ENCODE assay signal across 1 cellular context in the genomic region with DNA sequence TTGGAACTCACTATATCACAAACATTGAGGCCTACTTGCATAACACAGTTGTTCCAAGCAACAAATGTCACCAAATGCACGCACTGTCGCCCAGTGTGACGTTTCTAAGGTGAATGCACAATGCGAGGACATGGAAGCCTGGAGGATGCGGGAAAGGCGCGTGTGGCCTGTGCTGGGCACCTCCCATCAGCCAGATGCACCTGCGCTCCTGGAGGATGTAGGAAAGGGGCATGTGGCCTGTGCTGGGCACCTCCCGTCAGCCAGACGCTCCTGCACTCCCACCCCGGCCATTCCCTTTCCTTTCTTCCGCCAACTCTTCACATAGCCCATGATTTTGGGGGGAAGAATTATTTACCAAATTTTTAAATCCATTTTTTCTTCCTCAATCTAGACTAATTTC.
TF ChIP-seq lines count a peak whose summit lies in the region.

No MANE protein-coding gene starts in this region.

TF ChIP-seq in H1, 55 proteins besides CTCF, POLR2A, EP300 and RAD21 (continued from another document):
- TF ChIP-seq, protein P1, sequence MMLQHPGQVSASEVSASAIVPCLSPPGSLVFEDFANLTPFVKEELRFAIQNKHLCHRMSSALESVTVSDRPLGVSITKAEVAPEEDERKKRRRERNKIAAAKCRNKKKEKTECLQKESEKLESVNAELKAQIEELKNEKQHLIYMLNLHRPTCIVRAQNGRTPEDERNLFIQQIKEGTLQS (IDR thresholded peaks at IDR 0.05; ENCODE audit: insufficient read depth, low read depth, low read length): no peak
- no peak for TF ChIP-seq ASH2L (IDR thresholded peaks at IDR 0.05; ENCODE audit: low read length)
- no peak for TF ChIP-seq CTBP2 (IDR thresholded peaks at IDR 0.05; ENCODE audit: borderline replicate concordance, insufficient read depth, insufficient read length, low read length)
- TF ChIP-seq SUZ12 (IDR thresholded peaks at IDR 0.05; ENCODE audit: low read length): no peak
- no peak for TF ChIP-seq GTF2F1 (IDR thresholded peaks at IDR 0.05; ENCODE audit: borderline replicate concordance, low read depth, low read length)
- TF ChIP-seq POLR2AphosphoS5 (IDR thresholded peaks at IDR 0.05; ENCODE audit: low read depth, low read length): no peak
- TF ChIP-seq, protein P2, sequence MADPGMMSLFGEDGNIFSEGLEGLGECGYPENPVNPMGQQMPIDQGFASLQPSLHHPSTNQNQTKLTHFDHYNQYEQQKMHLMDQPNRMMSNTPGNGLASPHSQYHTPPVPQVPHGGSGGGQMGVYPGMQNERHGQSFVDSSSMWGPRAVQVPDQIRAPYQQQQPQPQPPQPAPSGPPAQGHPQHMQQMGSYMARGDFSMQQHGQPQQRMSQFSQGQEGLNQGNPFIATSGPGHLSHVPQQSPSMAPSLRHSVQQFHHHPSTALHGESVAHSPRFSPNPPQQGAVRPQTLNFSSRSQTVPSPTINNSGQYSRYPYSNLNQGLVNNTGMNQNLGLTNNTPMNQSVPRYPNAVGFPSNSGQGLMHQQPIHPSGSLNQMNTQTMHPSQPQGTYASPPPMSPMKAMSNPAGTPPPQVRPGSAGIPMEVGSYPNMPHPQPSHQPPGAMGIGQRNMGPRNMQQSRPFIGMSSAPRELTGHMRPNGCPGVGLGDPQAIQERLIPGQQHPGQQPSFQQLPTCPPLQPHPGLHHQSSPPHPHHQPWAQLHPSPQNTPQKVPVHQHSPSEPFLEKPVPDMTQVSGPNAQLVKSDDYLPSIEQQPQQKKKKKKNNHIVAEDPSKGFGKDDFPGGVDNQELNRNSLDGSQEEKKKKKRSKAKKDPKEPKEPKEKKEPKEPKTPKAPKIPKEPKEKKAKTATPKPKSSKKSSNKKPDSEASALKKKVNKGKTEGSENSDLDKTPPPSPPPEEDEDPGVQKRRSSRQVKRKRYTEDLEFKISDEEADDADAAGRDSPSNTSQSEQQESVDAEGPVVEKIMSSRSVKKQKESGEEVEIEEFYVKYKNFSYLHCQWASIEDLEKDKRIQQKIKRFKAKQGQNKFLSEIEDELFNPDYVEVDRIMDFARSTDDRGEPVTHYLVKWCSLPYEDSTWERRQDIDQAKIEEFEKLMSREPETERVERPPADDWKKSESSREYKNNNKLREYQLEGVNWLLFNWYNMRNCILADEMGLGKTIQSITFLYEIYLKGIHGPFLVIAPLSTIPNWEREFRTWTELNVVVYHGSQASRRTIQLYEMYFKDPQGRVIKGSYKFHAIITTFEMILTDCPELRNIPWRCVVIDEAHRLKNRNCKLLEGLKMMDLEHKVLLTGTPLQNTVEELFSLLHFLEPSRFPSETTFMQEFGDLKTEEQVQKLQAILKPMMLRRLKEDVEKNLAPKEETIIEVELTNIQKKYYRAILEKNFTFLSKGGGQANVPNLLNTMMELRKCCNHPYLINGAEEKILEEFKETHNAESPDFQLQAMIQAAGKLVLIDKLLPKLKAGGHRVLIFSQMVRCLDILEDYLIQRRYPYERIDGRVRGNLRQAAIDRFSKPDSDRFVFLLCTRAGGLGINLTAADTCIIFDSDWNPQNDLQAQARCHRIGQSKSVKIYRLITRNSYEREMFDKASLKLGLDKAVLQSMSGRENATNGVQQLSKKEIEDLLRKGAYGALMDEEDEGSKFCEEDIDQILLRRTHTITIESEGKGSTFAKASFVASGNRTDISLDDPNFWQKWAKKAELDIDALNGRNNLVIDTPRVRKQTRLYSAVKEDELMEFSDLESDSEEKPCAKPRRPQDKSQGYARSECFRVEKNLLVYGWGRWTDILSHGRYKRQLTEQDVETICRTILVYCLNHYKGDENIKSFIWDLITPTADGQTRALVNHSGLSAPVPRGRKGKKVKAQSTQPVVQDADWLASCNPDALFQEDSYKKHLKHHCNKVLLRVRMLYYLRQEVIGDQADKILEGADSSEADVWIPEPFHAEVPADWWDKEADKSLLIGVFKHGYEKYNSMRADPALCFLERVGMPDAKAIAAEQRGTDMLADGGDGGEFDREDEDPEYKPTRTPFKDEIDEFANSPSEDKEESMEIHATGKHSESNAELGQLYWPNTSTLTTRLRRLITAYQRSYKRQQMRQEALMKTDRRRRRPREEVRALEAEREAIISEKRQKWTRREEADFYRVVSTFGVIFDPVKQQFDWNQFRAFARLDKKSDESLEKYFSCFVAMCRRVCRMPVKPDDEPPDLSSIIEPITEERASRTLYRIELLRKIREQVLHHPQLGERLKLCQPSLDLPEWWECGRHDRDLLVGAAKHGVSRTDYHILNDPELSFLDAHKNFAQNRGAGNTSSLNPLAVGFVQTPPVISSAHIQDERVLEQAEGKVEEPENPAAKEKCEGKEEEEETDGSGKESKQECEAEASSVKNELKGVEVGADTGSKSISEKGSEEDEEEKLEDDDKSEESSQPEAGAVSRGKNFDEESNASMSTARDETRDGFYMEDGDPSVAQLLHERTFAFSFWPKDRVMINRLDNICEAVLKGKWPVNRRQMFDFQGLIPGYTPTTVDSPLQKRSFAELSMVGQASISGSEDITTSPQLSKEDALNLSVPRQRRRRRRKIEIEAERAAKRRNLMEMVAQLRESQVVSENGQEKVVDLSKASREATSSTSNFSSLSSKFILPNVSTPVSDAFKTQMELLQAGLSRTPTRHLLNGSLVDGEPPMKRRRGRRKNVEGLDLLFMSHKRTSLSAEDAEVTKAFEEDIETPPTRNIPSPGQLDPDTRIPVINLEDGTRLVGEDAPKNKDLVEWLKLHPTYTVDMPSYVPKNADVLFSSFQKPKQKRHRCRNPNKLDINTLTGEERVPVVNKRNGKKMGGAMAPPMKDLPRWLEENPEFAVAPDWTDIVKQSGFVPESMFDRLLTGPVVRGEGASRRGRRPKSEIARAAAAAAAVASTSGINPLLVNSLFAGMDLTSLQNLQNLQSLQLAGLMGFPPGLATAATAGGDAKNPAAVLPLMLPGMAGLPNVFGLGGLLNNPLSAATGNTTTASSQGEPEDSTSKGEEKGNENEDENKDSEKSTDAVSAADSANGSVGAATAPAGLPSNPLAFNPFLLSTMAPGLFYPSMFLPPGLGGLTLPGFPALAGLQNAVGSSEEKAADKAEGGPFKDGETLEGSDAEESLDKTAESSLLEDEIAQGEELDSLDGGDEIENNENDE (IDR thresholded peaks at IDR 0.05; ENCODE audit: insufficient replicate concordance, low read length): no peak
- TF ChIP-seq KDM1A (IDR thresholded peaks at IDR 0.05; ENCODE audit: borderline replicate concordance, low read length): no peak
- TF ChIP-seq JUN (IDR thresholded peaks at IDR 0.05; ENCODE audit: low read depth, low read length): no peak
- TF ChIP-seq, protein P3, sequence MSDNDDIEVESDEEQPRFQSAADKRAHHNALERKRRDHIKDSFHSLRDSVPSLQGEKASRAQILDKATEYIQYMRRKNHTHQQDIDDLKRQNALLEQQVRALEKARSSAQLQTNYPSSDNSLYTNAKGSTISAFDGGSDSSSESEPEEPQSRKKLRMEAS (IDR thresholded peaks at IDR 0.05): no peak
- TF ChIP-seq MAFK (IDR thresholded peaks at IDR 0.05; ENCODE audit: low read depth, low read length): no peak
- no peak for TF ChIP-seq BACH1 (IDR thresholded peaks at IDR 0.05; ENCODE audit: low read length)
- TF ChIP-seq NRF1 (IDR thresholded peaks at IDR 0.05; ENCODE audit: low read depth, low read length): no peak
- no peak for TF ChIP-seq SRF (IDR thresholded peaks at IDR 0.05; ENCODE audit: low read depth, low read length)
- TF ChIP-seq BRCA1 (IDR thresholded peaks at IDR 0.05; ENCODE audit: low read depth, low read length): no peak
